ENCODE assay signal across 13 cellular contexts in genomic region chr6:34834789-34835518, GRCh38. TPM values are rescaled to one million over a fixed set of nuclear protein-coding genes. Genes with fewer than 3 reads are reported as not detected.
DNase-seq lines count a peak whose midpoint lies in the region; ATAC-seq and TF ChIP-seq lines count a peak whose summit lies in the region.
"Had no signal": no experiment of that assay in that cellular context is flagged by ENCODE, and none has a peak within 500 bp of the region (broad histone marks: within the 10 kb centered on the region; RNA-seq: fewer than 3 reads in every experiment).

No MANE protein-coding gene starts in this region.

- H3K4me1 ChIP-seq in adrenal gland (replicated peaks in 1 of 2) (peaks cover 0 to 12% of the 10 kb centered on the region in 2 donors), lower lobe of right lung (no peaks in the 10 kb centered on the region)
- H3K4me1 ChIP-seq: parathyroid adenoma had no signal

- TF ChIP-seq POLR2A in adrenal gland (IDR thresholded peaks at IDR 0.05), result no peak

- H3K27me3 ChIP-seq in adrenal gland (no peaks in the 10 kb centered on the region), lower lobe of right lung (ENCODE audit: low read depth) (no peaks in the 10 kb centered on the region)

- peaks cover 0 to 20% of the 10 kb centered on the region in 2 donors for H3K36me3 ChIP-seq in adrenal gland (replicated peaks in 1 of 2)
- H3K36me3 ChIP-seq in lower lobe of right lung, result peaks cover 47% of the 10 kb centered on the region

- DNase-seq in AG20443 (ENCODE audit: low spot score) (peak; percentile 39), LHCN-M2 (ENCODE audit: low read depth) (peak; percentile 69), adrenal gland (peak in 4 of 7 donors; percentile 26 to 49 (median 35)), lower lobe of right lung (no peak), hypothalamus (lab: John Stamatoyannopoulos, UW) (no peak), NCI-H774 (lab: John Stamatoyannopoulos, UW) (no peak), HT-29 (ENCODE audit: low spot score) (no peak), NCI-H2107 (lab: John Stamatoyannopoulos, UW) (no peak)
- DNase-seq: activated naive CD4-positive, alpha-beta T cell treated with anti-CD3 and anti-CD28 coated beads, Interleukin-2, amount 10 ng/mL, durations not matched to agents 7 days and 5 days; CD4-positive, CD25-positive, alpha-beta regulatory T cell; NCI-H1694 treated with DMSO at 0.1 percent for 48 hours had no signal

- peak; percentile 39 to 51 for ATAC-seq in lower lobe of right lung
- ATAC-seq: Panc1 had no signal

- no peak overlapping the region for H3K4me3 ChIP-seq in adrenal gland
- H3K4me3 ChIP-seq in lower lobe of right lung, result no peak overlapping the region

- H3K27ac ChIP-seq in adrenal gland (peak overlapping the region in 2 of 5 donors; percentile 7 to 59), lower lobe of right lung (no peak overlapping the region)
- H3K27ac ChIP-seq: parathyroid adenoma had no signal

- TF ChIP-seq CTCF in adrenal gland (IDR thresholded peaks at IDR 0.05) (no peak), lower lobe of right lung (IDR thresholded peaks at IDR 0.05) (no peak)

- H3K9me3 ChIP-seq in adrenal gland (replicated peaks in 1 of 3) (no peaks in the 10 kb centered on the region), lower lobe of right lung (no peaks in the 10 kb centered on the region)

- intact Hi-C loops in adrenal gland (cut with DNase I), result no loop called here
- intact Hi-C loops in lower lobe of right lung (cut with DNase I), result no loop called here

- WGBS in adrenal gland, 4 donors, result 62 to 76% (median 71%) methylated on average over 4 of the region's 4 CpGs

RNA-seq across cellular contexts. Expression of gene BLTP3A, which starts 43.1 kb away (rescaled TPM):
- total RNA-seq in LHCN-M2 (2014; rRNA removed), result 1.2 and 2.2 TPM in 2 replicates
- polyA plus RNA-seq in LHCN-M2 (2012), result 1.7 TPM
- total RNA-seq in adrenal gland, result 10 to 100 TPM; 13.9 to 21.4 (median 14.9) TPM
- polyA plus RNA-seq in adrenal gland, result 1 to 10 TPM; 2.2 to 9.7 (median 3.1) TPM
- 14.1 TPM for total RNA-seq in lower lobe of right lung
- 9.3 and 9.4 TPM in 2 replicates for total RNA-seq in HT-29 (2014; rRNA removed; shearing (Covaris generic))

RNA-seq across cellular contexts. Expression of gene TAF11, which starts 52.9 kb away (rescaled TPM):
- total RNA-seq in LHCN-M2 (2014; rRNA removed) (18.0 and 20.0 TPM in 2 replicates), adrenal gland (10 to 100 TPM; 16.4 to 27.8 (median 23.8) TPM), lower lobe of right lung (20.7 TPM)
- polyA plus RNA-seq in LHCN-M2 (2012), result 13.7 TPM
- 10 to 100 TPM; 28.5 to 45.5 (median 42.6) TPM for polyA plus RNA-seq in adrenal gland
- 17.6 and 22.2 TPM in 2 replicates for total RNA-seq in HT-29 (2014; rRNA removed; shearing (Covaris generic))

RNA-seq across cellular contexts. Expression of gene ANKS1A, which starts 54.1 kb away (rescaled TPM):
- total RNA-seq in LHCN-M2 (2014; rRNA removed) (10.1 and 13.4 TPM in 2 replicates), adrenal gland (10 to 100 TPM; 22.8 to 68.0 (median 45.4) TPM), lower lobe of right lung (48.1 TPM)
- 6.6 TPM for polyA plus RNA-seq in LHCN-M2 (2012)
- 10 to 100 TPM; 12.6 to 21.1 (median 15.7) TPM for polyA plus RNA-seq in adrenal gland
- total RNA-seq in HT-29 (2014; rRNA removed; shearing (Covaris generic)), result 23.4 and 25.2 TPM in 2 replicates

Comparison
In these comparisons a context has a peak if more than half of its experiments do, and no peak if none do; other contexts are left out.
1. DNase-seq: peak in AG20443 (single experiment), LHCN-M2 (single experiment) and adrenal gland (4 of 7); none in lower lobe of right lung (single experiment), hypothalamus (0 of 51), NCI-H774 (single experiment), HT-29 (single experiment) and NCI-H2107 (single experiment).